Comparison of ENCODE assay signal across 29 cellular contexts in genomic region chr9:6973089-6973488, GRCh38.
"Had no signal": no experiment of that assay in that cellular context is flagged by ENCODE, and none has a peak within 500 bp of the region (broad histone marks: within the 10 kb centered on the region; RNA-seq: fewer than 3 reads in every experiment).

No MANE protein-coding gene starts in this region.

- H3K79me2 ChIP-seq: parathyroid adenoma had no signal

- H3K36me3 Mint-ChIP-seq: neural progenitor cell had no signal

- H3K4me2 ChIP-seq: neural progenitor cell, smooth muscle cell had no signal

- H3K27me3 ChIP-seq: breast epithelium, esophagus squamous epithelium, neural progenitor cell, tibial nerve had no signal

- H3K9me3 ChIP-seq: breast epithelium, esophagus squamous epithelium, left ventricle myocardium inferior, psoas muscle, tibial nerve had no signal

- H3K4me3 ChIP-seq: breast epithelium, esophagus squamous epithelium, left ventricle myocardium inferior, lung, neural progenitor cell, psoas muscle, smooth muscle cell, tibial nerve had no signal

- H3K9ac ChIP-seq: neural progenitor cell, parathyroid adenoma had no signal

- DNase-seq: activated CD4-positive, alpha-beta memory T cell treated with anti-CD3 and anti-CD28 coated beads, Interleukin-2, amount 10 ng/mL, durations not matched to agents 7 days and 5 days; activated CD4-positive, alpha-beta T cell treated with anti-CD3 and anti-CD28 coated beads, Interleukin-2, amount 10 ng/mL, durations not matched to agents 7 days and 5 days; activated CD4-positive, CD25-positive, alpha-beta regulatory T cell treated with anti-CD3 and anti-CD28 coated beads, Interleukin-2, amount 50 U/mL, for 72 hours; activated CD8-positive, alpha-beta memory T cell treated with anti-CD3 and anti-CD28 coated beads, Interleukin-2, amount 50 U/mL, for 48 hours; activated naive CD8-positive, alpha-beta T cell treated with anti-CD3 and anti-CD28 coated beads, Interleukin-2, amount 50 U/mL, for 24 hours; activated T-cell treated with anti-CD3 and anti-CD28 coated beads, Interleukin-2, amount 50 U/mL, for 24 hours; amygdala; central memory CD4-positive, alpha-beta T cell; esophagus squamous epithelium; islet precursor cell; left ventricle myocardium inferior; naive thymus-derived CD4-positive, alpha-beta T cell; occipital lobe; psoas muscle; stimulated activated CD4-positive, alpha-beta T cell treated with anti-CD3 and anti-CD28 coated beads, Interleukin-1b, Interleukin-23, amount 100 ng/mL, for 48 hours; stimulated activated naive CD4-positive, alpha-beta T cell treated with Interleukin-2 at 50 U/mL for 16 hours; T-helper 9 cell; WERI-Rb-1 had no signal

- H3K9me3 Mint-ChIP-seq: activated CD4-positive, alpha-beta memory T cell treated with anti-CD3 and anti-CD28 coated beads, Interleukin-2, amount 10 ng/mL, durations not matched to agents 7 days and 5 days; activated CD4-positive, alpha-beta T cell treated with anti-CD3 and anti-CD28 coated beads, Interleukin-2, amount 10 ng/mL, durations not matched to agents 7 days and 5 days; activated naive CD4-positive, alpha-beta T cell treated with anti-CD3 and anti-CD28 coated beads, Interleukin-2, amount 50 U/mL, for 24 hours; activated naive CD8-positive, alpha-beta T cell treated with anti-CD3 and anti-CD28 coated beads, Interleukin-2, amount 50 U/mL, for 24 hours; activated T-cell treated with anti-CD3 and anti-CD28 coated beads, Interleukin-2, amount 50 U/mL, for 24 hours; activated T-helper 2 cell treated with anti-CD3 and anti-CD28 coated beads, Interferon-gamma antibody, Interleukin-2, Interleukin-4, amounts not matched to agents 10 μg/mL and 5 μg/mL and 100 μg/mL, durations not matched to agents 14 hours and 24 hours and 36 hours; dendritic cell treated with granulocyte-macrophage colony-stimulating factor and Interleukin-4, amounts not matched to agents 40 ng/mL and 50 ng/mL, for 4 days; naive thymus-derived CD4-positive, alpha-beta T cell; neural progenitor cell had no signal

- FAIRE-seq: TTC549 had no signal

- ATAC-seq: psoas muscle had no signal

- H3K36me3 ChIP-seq: breast epithelium, esophagus squamous epithelium, left ventricle myocardium inferior, neural progenitor cell, tibial nerve, WERI-Rb-1 had no signal

- H3K4me3 Mint-ChIP-seq: activated CD4-positive, alpha-beta memory T cell treated with anti-CD3 and anti-CD28 coated beads, Interleukin-2, amount 10 ng/mL, durations not matched to agents 7 days and 5 days; activated CD4-positive, alpha-beta T cell treated with anti-CD3 and anti-CD28 coated beads, Interleukin-2, amount 10 ng/mL, durations not matched to agents 7 days and 5 days; activated naive CD4-positive, alpha-beta T cell treated with anti-CD3 and anti-CD28 coated beads, Interleukin-2, amount 50 U/mL, for 24 hours; activated naive CD8-positive, alpha-beta T cell treated with anti-CD3 and anti-CD28 coated beads, Interleukin-2, amount 50 U/mL, for 24 hours; activated T-cell treated with anti-CD3 and anti-CD28 coated beads, Interleukin-2, amount 50 U/mL, for 24 hours; dendritic cell treated with granulocyte-macrophage colony-stimulating factor and Interleukin-4, amounts not matched to agents 40 ng/mL and 50 ng/mL, for 4 days; naive thymus-derived CD4-positive, alpha-beta T cell; neural progenitor cell had no signal

- H3K27ac Mint-ChIP-seq: activated CD4-positive, alpha-beta memory T cell treated with anti-CD3 and anti-CD28 coated beads, Interleukin-2, amount 10 ng/mL, durations not matched to agents 7 days and 5 days; activated CD4-positive, alpha-beta T cell treated with anti-CD3 and anti-CD28 coated beads, Interleukin-2, amount 10 ng/mL, durations not matched to agents 7 days and 5 days; activated naive CD8-positive, alpha-beta T cell treated with anti-CD3 and anti-CD28 coated beads, Interleukin-2, amount 50 U/mL, for 24 hours; activated T-helper 2 cell treated with anti-CD3 and anti-CD28 coated beads, Interferon-gamma antibody, Interleukin-2, Interleukin-4, amounts not matched to agents 10 μg/mL and 5 μg/mL and 100 μg/mL, durations not matched to agents 14 hours and 24 hours and 36 hours; dendritic cell treated with granulocyte-macrophage colony-stimulating factor and Interleukin-4, amounts not matched to agents 40 ng/mL and 50 ng/mL, for 4 days; neural progenitor cell had no signal

- H3K27ac ChIP-seq: breast epithelium, epithelial cell of prostate, esophagus squamous epithelium, left ventricle myocardium inferior, neural progenitor cell, parathyroid adenoma, psoas muscle, tibial nerve, WERI-Rb-1 had no signal

- H2AFZ ChIP-seq: neural progenitor cell, parathyroid adenoma had no signal

- H3K27me3 Mint-ChIP-seq: activated CD4-positive, alpha-beta memory T cell treated with anti-CD3 and anti-CD28 coated beads, Interleukin-2, amount 10 ng/mL, durations not matched to agents 7 days and 5 days; activated CD4-positive, alpha-beta T cell treated with anti-CD3 and anti-CD28 coated beads, Interleukin-2, amount 10 ng/mL, durations not matched to agents 7 days and 5 days; activated naive CD4-positive, alpha-beta T cell treated with anti-CD3 and anti-CD28 coated beads, Interleukin-2, amount 50 U/mL, for 24 hours; activated naive CD8-positive, alpha-beta T cell treated with anti-CD3 and anti-CD28 coated beads, Interleukin-2, amount 50 U/mL, for 24 hours; activated T-cell treated with anti-CD3 and anti-CD28 coated beads, Interleukin-2, amount 50 U/mL, for 24 hours; dendritic cell treated with granulocyte-macrophage colony-stimulating factor and Interleukin-4, amounts not matched to agents 40 ng/mL and 50 ng/mL, for 4 days; naive thymus-derived CD4-positive, alpha-beta T cell had no signal

- H3K4me1 ChIP-seq: breast epithelium, esophagus squamous epithelium, left ventricle myocardium inferior, neural progenitor cell, parathyroid adenoma, psoas muscle, tibial nerve had no signal
